27 cellular contexts compared by ENCODE assay signal in the genomic region with DNA sequence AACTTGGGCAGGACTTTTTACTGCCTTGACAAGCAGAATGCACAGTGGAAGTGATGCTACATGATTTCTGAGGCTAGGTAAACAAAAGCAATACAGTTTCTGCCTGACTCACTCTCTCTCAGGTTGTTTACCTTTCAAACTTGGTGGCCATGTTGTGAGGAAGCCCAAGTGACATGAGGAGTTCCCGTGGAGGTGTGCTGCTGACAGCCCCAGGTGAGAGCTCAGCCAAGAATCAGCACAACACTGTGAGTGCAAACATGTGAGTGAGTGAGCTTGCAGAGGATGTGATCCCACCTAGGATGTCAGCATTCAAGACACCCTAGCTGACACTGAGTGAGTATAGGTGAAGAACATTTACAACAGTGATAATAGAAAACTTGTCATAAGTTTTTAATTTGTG.
"Had no signal": no experiment of that assay in that cellular context is flagged by ENCODE, and none has a peak within 500 bp of the region (broad histone marks: within the 10 kb centered on the region; RNA-seq: fewer than 3 reads in every experiment).

No MANE protein-coding gene starts in this region.

- ATAC-seq: effector memory CD8-positive, alpha-beta T cell; esophagus mucosa; gastrocnemius medialis; heart right ventricle; left cardiac atrium; left lung; left ventricle myocardium superior; lower lobe of right lung; mucosa of descending colon; naive thymus-derived CD8-positive, alpha-beta T cell had no signal

- H3K79me2 ChIP-seq: hepatocyte had no signal

- H3K4me3 ChIP-seq: colonic mucosa, esophagus squamous epithelium, gastrocnemius medialis, heart right ventricle, hepatocyte, left lung, lower lobe of right lung, mucosa of descending colon had no signal

- H3K9me3 ChIP-seq: colonic mucosa, gastrocnemius medialis had no signal

- H2AFZ ChIP-seq: hepatocyte had no signal

- H3K36me3 ChIP-seq: colonic mucosa, esophagus squamous epithelium, gastrocnemius medialis, heart right ventricle, left lung, lower lobe of right lung had no signal

- H3K4me2 ChIP-seq: hepatocyte had no signal

- FAIRE-seq: endometrium, islet of Langerhans, keratinocyte had no signal

- H3K4me1 ChIP-seq: colonic mucosa, esophagus squamous epithelium, gastrocnemius medialis, heart right ventricle, left lung, lower lobe of right lung had no signal

- H3K27ac ChIP-seq: colonic mucosa, epithelial cell of prostate, esophagus squamous epithelium, gastrocnemius medialis, heart right ventricle, hepatocyte, left lung, lower lobe of right lung had no signal

- H3K27me3 ChIP-seq: colonic mucosa had no signal

- DNase-seq: colonic mucosa; cortex of kidney; effector CD8-positive, alpha-beta T cell; effector memory CD8-positive, alpha-beta T cell; endodermal cell; erythroblast; esophagus squamous epithelium; foreskin fibroblast; foreskin melanocyte; gastrocnemius medialis; glutamatergic neuron; head of caudate nucleus; heart right ventricle; left cardiac atrium; left lung; left ventricle myocardium superior; lower lobe of right lung; mesenchymal stem cell; mucosa of descending colon; naive B cell; naive thymus-derived CD8-positive, alpha-beta T cell had no signal
